25 cellular contexts compared by ENCODE assay signal in genomic region chr4:30605616-30606015, GRCh38.
DNase-seq lines count a peak whose midpoint lies in the region; ATAC-seq, FAIRE-seq and TF ChIP-seq lines count a peak whose summit lies in the region.
"Had no signal": no experiment of that assay in that cellular context is flagged by ENCODE, and none has a peak within 500 bp of the region (broad histone marks: within the 10 kb centered on the region; RNA-seq: fewer than 3 reads in every experiment).

No MANE protein-coding gene starts in this region.

- FAIRE-seq in GM12891 (lab: Jason Lieb, UNC) = no peak
- FAIRE-seq: HepG2 had no signal

- H3K4me3 ChIP-seq in choroid plexus epithelial cell (ENCODE audit: low read depth, low read length) (no peak overlapping the region), mesendoderm (ENCODE audit: low read length) (no peak overlapping the region)
- H3K4me3 ChIP-seq: hepatocyte, sigmoid colon, transverse colon had no signal

- no peaks in the 10 kb centered on the region for H3K27me3 ChIP-seq in mesendoderm (ENCODE audit: insufficient read depth, low read length, poor library complexity)
- H3K27me3 ChIP-seq: hepatocyte, sigmoid colon, transverse colon had no signal

- H3K18ac ChIP-seq in mesendoderm (ENCODE audit: low read length) = no peak overlapping the region

- H4K8ac ChIP-seq in mesendoderm (ENCODE audit: low read depth, low read length) = no peak overlapping the region

- H3K79me1 ChIP-seq in mesendoderm (ENCODE audit: low read length) = no peaks in the 10 kb centered on the region

- ATAC-seq in GM18502 (IDR thresholded peaks at IDR 0.05; ENCODE audit: poor library complexity, unreplicated experiment) (no peak), HG03159 (IDR thresholded peaks at IDR 0.05; ENCODE audit: unreplicated experiment) (no peak), GM21825 (IDR thresholded peaks at IDR 0.05; ENCODE audit: unreplicated experiment) (no peak)
- ATAC-seq: HepG2, left lobe of liver had no signal

- H2BK15ac ChIP-seq in mesendoderm (replicated peaks; ENCODE audit: low read depth) = no peak overlapping the region

- peak; percentile 42 for DNase-seq in DMS53 (lab: John Stamatoyannopoulos, UW)
- no peak for DNase-seq in DMS53 treated with DMSO at 0.1 percent for 48 hours (lab: John Stamatoyannopoulos, UW; ENCODE audit: unreplicated experiment)
- DNase-seq in choroid plexus epithelial cell (ENCODE audit: low read depth) = peak; percentile 2
- peak; percentile 30 for DNase-seq in mesendoderm
- DNase-seq in GM12891 (ENCODE audit: insufficient read length, low spot score) = no peak
- DNase-seq: activated B cell treated with CpG ODN at 0.5 μM for 24 hours; activated naive CD4-positive, alpha-beta T cell treated with anti-CD3 and anti-CD28 coated beads, Interleukin-2, amount 50 U/mL, for 16 hours; CD4-positive, alpha-beta T cell; DMS 273 treated with DMSO at 0.1 percent for 48 hours; Kasumi-1; NCI-H1694; NCI-H2171; NCI-H69; sigmoid colon; stimulated activated CD8-positive, alpha-beta memory T cell treated with anti-CD3 and anti-CD28 coated beads, Interleukin-4, amount 100 ng/mL, for 48 hours; T1000; transverse colon had no signal

- H3K4me1 ChIP-seq in mesendoderm (ENCODE audit: control insufficient read depth, low read depth, low read length) = peaks cover 2% of the 10 kb centered on the region
- H3K4me1 ChIP-seq: sigmoid colon, transverse colon had no signal

- H3K79me2 ChIP-seq in mesendoderm (ENCODE audit: control insufficient read depth, insufficient read depth, low read length) = no peaks in the 10 kb centered on the region
- H3K79me2 ChIP-seq: hepatocyte had no signal

- H2AK5ac ChIP-seq in mesendoderm (ENCODE audit: low read length) = no peak overlapping the region

- no peak overlapping the region for H2BK120ac ChIP-seq in mesendoderm (ENCODE audit: low read depth, low read length)

- H3K56ac ChIP-seq in mesendoderm (ENCODE audit: low read length) = no peak overlapping the region

- H2BK5ac ChIP-seq in mesendoderm (ENCODE audit: low read length) = no peak overlapping the region

- H4K5ac ChIP-seq in mesendoderm (ENCODE audit: low read length) = no peak overlapping the region

- no peak overlapping the region for H3K9ac ChIP-seq in mesendoderm (ENCODE audit: low read length)

- no peaks in the 10 kb centered on the region for H3K36me3 ChIP-seq in mesendoderm (ENCODE audit: control insufficient read depth, insufficient read depth, low read length)
- H3K36me3 ChIP-seq: sigmoid colon, transverse colon had no signal

- TF ChIP-seq POLR2A in GM12891 (IDR thresholded peaks at IDR 0.05; ENCODE audit: low read depth, low read length) = no peak

- TF ChIP-seq CTCF in choroid plexus epithelial cell (conservative IDR thresholded peaks at IDR 0.05; ENCODE audit: low read depth, low read length) = no peak

- no peak overlapping the region for H3K4ac ChIP-seq in mesendoderm (ENCODE audit: low read depth, low read length)

- no peak overlapping the region for H3K27ac ChIP-seq in mesendoderm (ENCODE audit: low read depth, low read length)
- H3K27ac ChIP-seq: 22Rv1, epithelial cell of prostate, hepatocyte, sigmoid colon, transverse colon had no signal

- H3K23ac ChIP-seq in mesendoderm (ENCODE audit: low read length) = no peak overlapping the region

- no peak overlapping the region for H3K4me2 ChIP-seq in mesendoderm (ENCODE audit: low read length)
- H3K4me2 ChIP-seq: hepatocyte had no signal

TF ChIP-seq in GM12891, 5 proteins besides CTCF, POLR2A, EP300 and RAD21:
- no peak for TF ChIP-seq TAF1 (IDR thresholded peaks at IDR 0.05; ENCODE audit: low read depth, low read length)
- TF ChIP-seq PAX5 (IDR thresholded peaks at IDR 0.05; ENCODE audit: insufficient read depth, low read length, severe bottlenecking) = no peak
- TF ChIP-seq POLR2AphosphoS5 (IDR thresholded peaks at IDR 0.05; ENCODE audit: low read depth, low read length) = no peak
- no peak for TF ChIP-seq SPI1 (IDR thresholded peaks at IDR 0.05; ENCODE audit: low read depth, low read length)
- TF ChIP-seq POU2F2 (IDR thresholded peaks at IDR 0.05; ENCODE audit: low read depth, low read length) = no peak
TF ChIP-seq in GM12891: peak in this region for 0.

Comparison
In these comparisons a context has a peak if more than half of its experiments do, and no peak if none do; other contexts are left out.
1. DNase-seq: peak in DMS53 (single experiment), choroid plexus epithelial cell (single experiment) and mesendoderm (single experiment); none in DMS53 treated with DMSO at 0.1 percent for 48 hours (single experiment) and GM12891 (single experiment).